9 cellular contexts compared by ENCODE assay signal in the genomic region with DNA sequence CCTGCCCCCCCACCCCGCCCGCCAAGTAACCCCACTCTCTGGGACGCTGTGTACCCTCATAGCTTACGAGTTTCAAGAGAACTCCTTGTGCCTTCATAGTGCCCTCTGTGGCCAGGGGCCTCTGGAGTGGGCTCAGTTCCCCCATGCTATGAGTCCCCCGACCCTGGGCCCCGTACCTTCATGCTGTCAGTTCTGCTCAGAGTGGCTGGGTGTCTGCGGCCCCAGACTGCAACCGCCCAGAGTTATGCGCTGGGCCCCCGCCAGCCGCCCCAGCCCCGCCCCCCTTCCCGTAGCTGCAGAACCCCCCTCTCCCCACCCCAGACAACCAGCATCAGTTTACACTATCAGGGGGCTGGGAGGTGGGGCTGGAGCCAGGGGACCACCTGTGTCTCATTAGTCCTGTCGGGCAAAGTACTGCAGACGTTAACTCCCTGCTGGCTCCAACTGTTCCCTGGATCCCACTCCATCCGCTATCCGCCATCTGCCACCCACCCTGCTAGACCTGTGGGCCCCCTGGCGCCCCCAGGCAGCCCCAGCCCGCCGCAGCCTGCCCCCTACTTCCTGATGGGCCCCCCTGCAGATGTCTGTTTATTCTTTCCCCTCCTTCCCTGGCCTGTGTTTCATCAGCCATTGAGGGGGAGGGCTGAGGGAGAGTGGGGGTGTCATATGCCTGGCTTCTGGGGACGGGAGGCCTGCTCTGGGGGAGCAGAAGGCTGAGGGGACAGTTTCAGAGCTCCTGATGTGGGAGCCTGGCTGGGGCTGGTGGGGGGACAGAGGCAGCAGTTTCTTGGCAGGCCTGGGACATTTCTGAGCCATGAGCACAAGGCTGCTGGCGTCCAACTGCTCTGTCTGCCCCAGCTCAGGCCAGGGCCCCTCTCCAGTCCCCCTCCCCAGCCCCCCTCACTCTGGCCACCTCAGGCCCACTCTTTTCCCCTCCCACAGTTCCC. TPM values are rescaled to one million over a fixed set of nuclear protein-coding genes. Genes with fewer than 3 reads are reported as not detected.
A peak's percentile ranks its signal among the peaks of the same experiment; 100 is the strongest.
DNase-seq lines count a peak whose midpoint lies in the region; ATAC-seq, FAIRE-seq and TF ChIP-seq lines count a peak whose summit lies in the region.
"Had no signal": no experiment of that assay in that cellular context is flagged by ENCODE, and none has a peak within 500 bp of the region (broad histone marks: within the 10 kb centered on the region; RNA-seq: fewer than 3 reads in every experiment).

A gene with protein sequence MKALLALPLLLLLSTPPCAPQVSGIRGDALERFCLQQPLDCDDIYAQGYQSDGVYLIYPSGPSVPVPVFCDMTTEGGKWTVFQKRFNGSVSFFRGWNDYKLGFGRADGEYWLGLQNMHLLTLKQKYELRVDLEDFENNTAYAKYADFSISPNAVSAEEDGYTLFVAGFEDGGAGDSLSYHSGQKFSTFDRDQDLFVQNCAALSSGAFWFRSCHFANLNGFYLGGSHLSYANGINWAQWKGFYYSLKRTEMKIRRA (minus strand): TSS at position 217 of the 947 bp plus-strand sequence. CDS start 35 bp downstream, at position 182.

- H2BK12ac ChIP-seq in H1 (ENCODE audit: low read depth, low read length), result peak within 1 kb of the TSS; percentile 94

- H3K56ac ChIP-seq in H1 (replicated peaks; ENCODE audit: insufficient read length, low read depth, low read length), result no peak within 1 kb of the TSS

- POLR2A ChIA-PET in H1 (lab: Charles Lee; ENCODE audit: partially characterized antibody), result interaction anchor here (0.8 to 2.7 kb wide), 9 partner anchors 9 to 284 kb away, joined by 3 to 23 read pairs (median 3); a partner anchor contains a TSS

- peak within 1 kb of the TSS; percentile 66; the same call in 1 of the 2 replicates for H2BK5ac ChIP-seq in H1 (ENCODE audit: low read depth, low read length)

- H2AFZ ChIP-seq in H1 (ENCODE audit: low read length), result no peak within 1 kb of the TSS

- TF ChIP-seq POLR2A in H1 (IDR thresholded peaks at IDR 0.05; ENCODE audit: control extremely low read depth in 1 of 2, low read depth in 2 of 2, low read length in 2 of 2), result no peak

- H3K9ac ChIP-seq in BLaER1 treated with 17β-estradiol and CSF1 and Interleukin-3, amounts not matched to agents 10 nM and 100 nM, result peak within 1 kb of the TSS in 6 of 11 experiments; percentile 28 to 55 (median 42); a peak in 7 of 22 replicates
- H3K9ac ChIP-seq in H1 (replicated peaks in 1 of 4; ENCODE audit: extremely low read depth in 1 of 4, low read depth in 3 of 4, low read length in 3 of 4), result peak within 1 kb of the TSS in 1 of 4 experiments; percentile 37; a peak in 1 of 7 replicates
- peak within 1 kb of the TSS; percentile 55 for H3K9ac ChIP-seq in muscle layer of colon (ENCODE audit: low read length)

- no peak for ATAC-seq in HG02798 (IDR thresholded peaks at IDR 0.05; ENCODE audit: poor library complexity, unreplicated experiment)
- ATAC-seq in GM21526 (IDR thresholded peaks at IDR 0.05; ENCODE audit: low FRiP score, unreplicated experiment), result no peak

- peak within 1 kb of the TSS; percentile 75 for H3K18ac ChIP-seq in H1 (ENCODE audit: extremely low read depth, low read length)

- whole genome bisulfite sequencing in H1 (ENCODE audit: extremely low coverage in 1 of 2, insufficient coverage in 1 of 2, insufficient read length in 1 of 2, insufficient replicate concordance in 2 of 2, low coverage in 1 of 2, low lambda C conversion rate in 2 of 2, missing lambda C conversion rate in 1 of 2), 2 experiments, result 15% methylated on average over 10 of the region's 22 CpGs; no CpG with 5 or more reads in 1 of the 2 experiments

- H2BK120ac ChIP-seq in H1 (replicated peaks; ENCODE audit: low read depth, low read length), result peak within 1 kb of the TSS; percentile 27

- peak within 1 kb of the TSS; percentile 49 to 71 (median 59) for H3K4me2 ChIP-seq in BLaER1 treated with 17β-estradiol and CSF1 and Interleukin-3, amounts not matched to agents 10 nM and 100 nM
- H3K4me2 ChIP-seq in H1 (ENCODE audit: insufficient read depth in 1 of 2, low read depth in 2 of 2, low read length in 2 of 2), result peak within 1 kb of the TSS; percentile 46 to 53

- peaks cover 30 to 44% (median 40%) of the 10 kb centered on the region in 10 experiments for H3K4me1 ChIP-seq in BLaER1 treated with 17β-estradiol and CSF1 and Interleukin-3, amounts not matched to agents 10 nM and 100 nM
- H3K4me1 ChIP-seq in H1 (replicated peaks in 1 of 4; ENCODE audit: control insufficient read depth in 3 of 4, insufficient read depth in 4 of 4, low read length in 3 of 4), result peaks cover 8 to 22% (median 15%) of the 10 kb centered on the region in 4 experiments
- peaks cover 67% of the 10 kb centered on the region for H3K4me1 ChIP-seq in muscle layer of colon (ENCODE audit: insufficient read depth, low read length)

- H3K23ac ChIP-seq in H1 (ENCODE audit: insufficient read length), result no peak within 1 kb of the TSS

- peak; percentile 95 to 97 for DNase-seq in NCI-H446 (lab: John Stamatoyannopoulos, UW)
- peak in 1 of 2 experiments; percentile 66 for DNase-seq in H1 (ENCODE audit: low read depth in 1 of 2, low spot score in 2 of 2)
- no peak for DNase-seq in T-helper 2 cell
- DNase-seq in stimulated activated CD4-positive, alpha-beta T cell treated with anti-CD3 and anti-CD28 coated beads, Interleukin-2, amount 100 ng/mL, for 48 hours, result no peak

- peak within 1 kb of the TSS; percentile 95 for H3K4ac ChIP-seq in H1 (replicated peaks; ENCODE audit: insufficient read length, low read depth, low read length)

- peaks cover 10 to 37% (median 20%) of the 10 kb centered on the region in 11 experiments; a peak in 20 of 22 replicates for H3K36me3 ChIP-seq in BLaER1 treated with 17β-estradiol and CSF1 and Interleukin-3, amounts not matched to agents 10 nM and 100 nM
- H3K36me3 ChIP-seq in H1 (ENCODE audit: control insufficient read depth in 2 of 4, insufficient read depth in 4 of 4, low read length in 3 of 4), result peaks cover 17 to 33% (median 21%) of the 10 kb centered on the region in 4 experiments
- H3K36me3 ChIP-seq in muscle layer of colon (ENCODE audit: insufficient read depth, low read length), result peaks cover 17% of the 10 kb centered on the region

- no peaks in the 10 kb centered on the region for H3K9me3 ChIP-seq in BLaER1 treated with 17β-estradiol and CSF1 and Interleukin-3, amounts not matched to agents 10 nM and 100 nM (replicated peaks in 1 of 11)
- H3K9me3 ChIP-seq in H1 (ENCODE audit: insufficient read depth in 2 of 2, low read depth in 1 of 2, low read length in 1 of 2) (no peaks in the 10 kb centered on the region), muscle layer of colon (ENCODE audit: low read length) (no peaks in the 10 kb centered on the region)

- H4K8ac ChIP-seq in H1 (ENCODE audit: extremely low read depth, insufficient read depth, low read length), result peak within 1 kb of the TSS; percentile 53; the same call in 1 of the 2 replicates

- peak within 1 kb of the TSS; percentile 58 for H4K5ac ChIP-seq in H1 (ENCODE audit: insufficient read length, low read depth, low read length)

- no peak for TF ChIP-seq EP300 in H1 (IDR thresholded peaks at IDR 0.05; ENCODE audit: borderline replicate concordance in 1 of 2, low read depth in 2 of 2, low read length in 2 of 2)

- no peak for TF ChIP-seq CTCF in H1 (IDR thresholded peaks at IDR 0.05; ENCODE audit: control extremely low read depth in 1 of 3, insufficient read depth in 1 of 3, low read depth in 1 of 3, low read length in 3 of 3)

- H3K27me3 ChIP-seq in BLaER1 treated with 17β-estradiol and CSF1 and Interleukin-3, amounts not matched to agents 10 nM and 100 nM, result no peaks in the 10 kb centered on the region
- no peaks in the 10 kb centered on the region for H3K27me3 ChIP-seq in H1 (replicated peaks in 1 of 4; ENCODE audit: control insufficient read depth in 3 of 4, extremely low read depth in 1 of 4, insufficient read depth in 3 of 4, low read length in 3 of 4)
- H3K27me3 ChIP-seq in muscle layer of colon (ENCODE audit: control insufficient read depth in 1 of 2, insufficient read depth in 2 of 2, low read length in 2 of 2), result no peaks in the 10 kb centered on the region

- CTCF ChIA-PET in H1 (lab: Charles Lee; ENCODE audit: partially characterized antibody), result interaction anchor here (0.8 to 2.1 kb wide), 3 partner anchors 10 to 60 kb away, joined by 3 to 12 read pairs (median 3); a partner anchor contains a TSS

- H4K91ac ChIP-seq in H1 (replicated peaks; ENCODE audit: insufficient read length, low read length), result peak within 1 kb of the TSS; percentile 77

- H3K4me3 ChIP-seq in BLaER1 treated with 17β-estradiol and CSF1 and Interleukin-3, amounts not matched to agents 10 nM and 100 nM, result no peak within 1 kb of the TSS
- H3K4me3 ChIP-seq in H1 (ENCODE audit: extremely low read depth in 1 of 4, insufficient read depth in 2 of 4, low read depth in 3 of 4, low read length in 4 of 4), result peak within 1 kb of the TSS in 3 of 4 experiments; percentile 17 to 49 (median 18); a peak in 4 of 8 replicates
- H3K4me3 ChIP-seq in muscle layer of colon (ENCODE audit: low read depth in 1 of 2, low read length in 2 of 2), result peak within 1 kb of the TSS; percentile 60 to 69

- peaks cover 0 to 3% of the 10 kb centered on the region in 2 experiments; a peak in 2 of 4 replicates for H3K79me2 ChIP-seq in H1 (ENCODE audit: control insufficient read depth in 1 of 2, insufficient read depth in 2 of 2, low read length in 2 of 2)

- H3K79me1 ChIP-seq in H1 (ENCODE audit: low read depth, low read length), result peaks cover 5% of the 10 kb centered on the region

- peaks cover 0 to 30% (median 17%) of the 10 kb centered on the region in 11 experiments; a peak in 13 of 22 replicates for H4K20me1 ChIP-seq in BLaER1 treated with 17β-estradiol and CSF1 and Interleukin-3, amounts not matched to agents 10 nM and 100 nM
- peaks cover 3 to 13% of the 10 kb centered on the region in 2 experiments for H4K20me1 ChIP-seq in H1 (replicated peaks in 1 of 2; ENCODE audit: control insufficient read depth in 1 of 2, insufficient read depth in 2 of 2, low read length in 2 of 2)

- H2BK20ac ChIP-seq in H1 (ENCODE audit: low read length), result peak within 1 kb of the TSS; percentile 93; the same call in 1 of the 2 replicates

- peaks cover 3% of the 10 kb centered on the region; the same call in 1 of the 2 replicates for H3K23me2 ChIP-seq in H1 (ENCODE audit: low read depth, low read length)

- no peak within 1 kb of the TSS for H3K14ac ChIP-seq in H1 (ENCODE audit: insufficient read length)

- no peak for TF ChIP-seq RAD21 in H1 (IDR thresholded peaks at IDR 0.05 in 1 of 2, conservative IDR thresholded peaks at IDR 0.05 in 1 of 2; ENCODE audit: low read depth in 2 of 2, low read length in 2 of 2)

- peak within 1 kb of the TSS; percentile 53; the same call in 1 of the 2 replicates for H2AK5ac ChIP-seq in H1 (ENCODE audit: low read depth, low read length)

- H3K27ac ChIP-seq in BLaER1 treated with 17β-estradiol and CSF1 and Interleukin-3, amounts not matched to agents 10 nM and 100 nM, result peak within 1 kb of the TSS in 4 of 11 experiments; percentile 2 to 41 (median 30); a peak in 7 of 22 replicates
- H3K27ac ChIP-seq in H1 (ENCODE audit: low read depth, low read length) (peak within 1 kb of the TSS; percentile 30; the same call in 1 of the 2 replicates), muscle layer of colon (ENCODE audit: low read depth, low read length) (peak within 1 kb of the TSS; percentile 100)

- no peak for FAIRE-seq in H1 (lab: Jason Lieb, UNC)
- FAIRE-seq: colon had no signal

- peak within 1 kb of the TSS; percentile 96; the same call in 1 of the 2 replicates for H2BK15ac ChIP-seq in H1 (ENCODE audit: low read length)

RNA-seq across cellular contexts. Expression of the gene that starts here (rescaled TPM):
- 3.6 and 3.8 TPM in 2 replicates for total RNA-seq in H1 (2021; fragmentation: NEBNext Ultra II Directional; extraction: Animal tissue kit (Norgen Biotek cat#: 25700))
- polyA plus RNA-seq in H1 (2011; rRNA removed), result 3.1 and 8.1 TPM in 2 replicates
- polyA plus RNA-seq in H1 (2011; cell fraction: cytosol; rRNA removed), result 3.4 TPM
- polyA plus RNA-seq in H1 (2011; cell fraction: nucleus; rRNA removed), result 9.6 TPM
- polyA plus RNA-seq in H1 (2012, experiment 1 of 2), result 3.4 to 5.8 TPM (median 4.6 TPM) in 4 replicates
- polyA plus RNA-seq in H1 (2012, experiment 2 of 2), result 5.5 TPM
- 6.5 TPM for polyA plus RNA-seq in H1 (2013, experiment 1 of 2)
- polyA plus RNA-seq in H1 (2013, experiment 2 of 2), result 8.6 TPM
- 1.9 and 4.1 TPM in 2 replicates for polyA minus RNA-seq in H1 (2011; rRNA and poly(A)+ RNA removed)
- 3.8 TPM for polyA minus RNA-seq in H1 (2011; cell fraction: cytosol; rRNA and poly(A)+ RNA removed)
- polyA minus RNA-seq in H1 (2011; cell fraction: nucleus; rRNA and poly(A)+ RNA removed), result 2.5 TPM

Comparison
In these comparisons a context has a peak if more than half of its experiments do, and no peak if none do; other contexts are left out.
1. H3K4me3 ChIP-seq: peak in H1 (3 of 4) and muscle layer of colon (2 of 2); none in BLaER1 treated with 17β-estradiol and CSF1 and Interleukin-3, amounts not matched to agents 10 nM and 100 nM (0 of 10).
2. DNase-seq: peak in NCI-H446 (2 of 2); none in T-helper 2 cell (0 of 5) and stimulated activated CD4-positive, alpha-beta T cell treated with anti-CD3 and anti-CD28 coated beads, Interleukin-2, amount 100 ng/mL, for 48 hours (0 of 2).